Comparison of ENCODE assay signal across 8 cellular contexts in genomic region chr11:60906132-60906972, GRCh38. TPM values are rescaled to one million over a fixed set of nuclear protein-coding genes. Genes with fewer than 3 reads are reported as not detected.
A peak's percentile ranks its signal among the peaks of the same experiment; 100 is the strongest.
DNase-seq lines count a peak whose midpoint lies in the region; ATAC-seq, FAIRE-seq and TF ChIP-seq lines count a peak whose summit lies in the region.

Gene PRPF19 (minus strand): TSS chr11:60906585. CDS start chr11:60906382, 203 bp downstream.

- H3K27me3 ChIP-seq in OCI-LY3 (ENCODE audit: low read depth, low read length) (peaks cover 4% of the 10 kb centered on the region; the same call in 1 of the 2 replicates), endothelial cell of umbilical vein (ENCODE audit: control insufficient read depth in 2 of 2, insufficient read depth in 2 of 2, low read length in 2 of 2) (peaks cover 0 to 6% of the 10 kb centered on the region in 2 experiments), mononuclear cell (ENCODE audit: insufficient read depth, low read length) (no peaks in the 10 kb centered on the region)

- peaks cover 48% of the 10 kb centered on the region for H3K36me3 ChIP-seq in OCI-LY3 (replicated peaks; ENCODE audit: low read depth, low read length)
- peaks cover 14 to 18% of the 10 kb centered on the region in 2 experiments for H3K36me3 ChIP-seq in endothelial cell of umbilical vein (ENCODE audit: control insufficient read depth in 2 of 2, extremely low read depth in 1 of 2, insufficient read depth in 2 of 2, low read length in 2 of 2)

- ATAC-seq in GM21515 (IDR thresholded peaks at IDR 0.05; ENCODE audit: unreplicated experiment): peak; percentile 73

- peak; percentile 100 for FAIRE-seq in endothelial cell of umbilical vein (lab: Jason Lieb, UNC)

- no TSS peak for BruUV-seq in Calu3 (replicated peaks; lab: Mats Ljungman, UMichigan)
- BruUV-seq in endothelial cell of umbilical vein (replicated peaks; lab: Mats Ljungman, UMichigan): no TSS peak

- H3K27ac ChIP-seq in OCI-LY3 (ENCODE audit: low read length) (peak within 1 kb of the TSS; percentile 89), endothelial cell of umbilical vein (ENCODE audit: insufficient read depth, low read depth, low read length) (peak within 1 kb of the TSS; percentile 86)

- H4K20me1 ChIP-seq in OCI-LY3 (ENCODE audit: insufficient read depth, low read length) (peaks cover 34% of the 10 kb centered on the region), endothelial cell of umbilical vein (replicated peaks; ENCODE audit: control insufficient read depth, extremely low read depth, insufficient read depth, low read length) (no peaks in the 10 kb centered on the region)

- H3K4me2 ChIP-seq in OCI-LY3 (ENCODE audit: low read length): peak within 1 kb of the TSS; percentile 82
- H3K4me2 ChIP-seq in endothelial cell of umbilical vein (ENCODE audit: insufficient read depth, low read length): peak within 1 kb of the TSS; percentile 81

- peak within 1 kb of the TSS; percentile 98 for H3K4me3 Mint-ChIP-seq in Calu3 (ENCODE audit: low read depth, unreplicated experiment)

- POLR2A ChIA-PET in endothelial cell of umbilical vein (lab: Charles Lee): interaction anchor here (0.7 kb wide), 1 partner anchor 19 kb away, joined by 3 read pairs; no protein-coding TSS in a partner anchor

- H3K9me3 Mint-ChIP-seq in Calu3 (ENCODE audit: low read depth, unreplicated experiment): no peaks in the 10 kb centered on the region

- H3K4me1 ChIP-seq in OCI-LY3 (ENCODE audit: low read length): peaks cover 53% of the 10 kb centered on the region
- peaks cover 25% of the 10 kb centered on the region for H3K4me1 ChIP-seq in endothelial cell of umbilical vein (ENCODE audit: control insufficient read depth, extremely low read depth, insufficient read depth, low read length)
- H3K4me1 ChIP-seq in mononuclear cell (ENCODE audit: insufficient read depth, low read length): peaks cover 51% of the 10 kb centered on the region

- TF ChIP-seq CTCF in Calu3 (IDR thresholded peaks at IDR 0.05; ENCODE audit: unreplicated experiment) (no peak), OCI-LY3 (IDR thresholded peaks at IDR 0.05; ENCODE audit: low read depth, low read length) (no peak), endothelial cell of umbilical vein (IDR thresholded peaks at IDR 0.05; ENCODE audit: extremely low read depth in 1 of 2, insufficient read depth in 1 of 2, low read depth in 1 of 2, low read length in 2 of 2) (no peak)

- peak within 1 kb of the TSS; percentile 89 for H3K4me3 ChIP-seq in OCI-LY3 (ENCODE audit: low read length)
- peak within 1 kb of the TSS; percentile 77 to 89 (median 84) for H3K4me3 ChIP-seq in endothelial cell of umbilical vein (replicated peaks in 1 of 3; ENCODE audit: insufficient read depth in 1 of 3, low read depth in 1 of 3, low read length in 3 of 3)
- H3K4me3 ChIP-seq in mononuclear cell (ENCODE audit: low read length): peak within 1 kb of the TSS; percentile 77

- peaks cover 10% of the 10 kb centered on the region for H3K9me3 ChIP-seq in OCI-LY3 (ENCODE audit: insufficient read depth, low read length)
- no peaks in the 10 kb centered on the region for H3K9me3 ChIP-seq in endothelial cell of umbilical vein (replicated peaks; ENCODE audit: control insufficient read depth, insufficient read depth, low read length)
- no peaks in the 10 kb centered on the region for H3K9me3 ChIP-seq in mononuclear cell (ENCODE audit: low read depth, low read length)

- DNase-seq in Calu3: peak; percentile 97
- peak; percentile 100 for DNase-seq in HuH-7 (ENCODE audit: low spot score)
- peak; percentile 99 for DNase-seq in activated CD8-positive, alpha-beta memory T cell treated with anti-CD3 and anti-CD28 coated beads, Interleukin-2, amount 50 U/mL, for 48 hours
- peak; percentile 99 for DNase-seq in endothelial cell of umbilical vein (ENCODE audit: low read depth, low spot score)
- DNase-seq in stimulated activated CD8-positive, alpha-beta memory T cell treated with anti-CD3 and anti-CD28 coated beads, Interleukin-4, amount 100 ng/mL, for 1 hour (ENCODE audit: low read depth in 2 of 2, low spot score in 1 of 2): peak; percentile 92 to 95

- peaks cover 24% of the 10 kb centered on the region for H3K36me3 Mint-ChIP-seq in Calu3 (ENCODE audit: insufficient read depth, unreplicated experiment)

- peak within 1 kb of the TSS; percentile 41 for H3K27ac Mint-ChIP-seq in Calu3 (ENCODE audit: unreplicated experiment)

- peak; percentile 94 for TF ChIP-seq POLR2A in endothelial cell of umbilical vein (IDR thresholded peaks at IDR 0.05; ENCODE audit: low read depth, low read length)

- H3K79me2 ChIP-seq in OCI-LY3 (ENCODE audit: low read length) (peaks cover 44% of the 10 kb centered on the region), endothelial cell of umbilical vein (ENCODE audit: control insufficient read depth, insufficient read depth, low read length) (peaks cover 41% of the 10 kb centered on the region)

- H3K4me1 Mint-ChIP-seq in Calu3 (ENCODE audit: low read depth, unreplicated experiment): peaks cover 21% of the 10 kb centered on the region

- no peaks in the 10 kb centered on the region for H3K9me1 ChIP-seq in endothelial cell of umbilical vein (replicated peaks; ENCODE audit: control insufficient read depth, extremely low read depth, insufficient read depth, low read length)

- intact Hi-C loops in Calu3 (cut with micrococcal nuclease; ENCODE audit: unreplicated experiment): no loop called here
- intact Hi-C loops in endothelial cell of umbilical vein (cut with micrococcal nuclease): loop anchor here (1.0 kb wide), 2 partner anchors 8 to 31 kb away; partner anchors contain the start of gene TMEM109

- dilution Hi-C loops in endothelial cell of umbilical vein (cut with MboI; ENCODE audit: extremely low pct_ligation_motif_present, low sequenced_read_pairs): no loop called here

- CTCF ChIA-PET in Calu3 (lab: Charles Lee) (interaction anchor here (0.6 to 1.5 kb wide), 4 partner anchors 7 to 1038 kb away, joined by 3 to 10 read pairs (median 4); partner anchors contain the start of gene TMEM109), endothelial cell of umbilical vein (lab: Charles Lee) (interaction anchor here (0.8 to 13.1 kb wide), 3 partner anchors 77 to 268 kb away, joined by 3 to 300 read pairs (median 4); no protein-coding TSS in a partner anchor)

- H3K27me3 Mint-ChIP-seq in Calu3 (ENCODE audit: unreplicated experiment): peaks cover 38% of the 10 kb centered on the region

- H2AFZ ChIP-seq in OCI-LY3 (ENCODE audit: low read depth, low read length) (peak within 1 kb of the TSS; percentile 66), endothelial cell of umbilical vein (ENCODE audit: low read depth, low read length) (peak within 1 kb of the TSS; percentile 45)

- H3K9ac ChIP-seq in OCI-LY3 (ENCODE audit: low read length): peak within 1 kb of the TSS; percentile 87
- H3K9ac ChIP-seq in endothelial cell of umbilical vein (replicated peaks; ENCODE audit: extremely low read depth, insufficient read depth, low read length): peak within 1 kb of the TSS; percentile 93

TF ChIP-seq in endothelial cell of umbilical vein, 7 proteins besides CTCF, POLR2A, EP300 and RAD21:
- TF ChIP-seq JUN (IDR thresholded peaks at IDR 0.05; ENCODE audit: borderline replicate concordance, insufficient read depth, insufficient read length, low read depth) (no peak), GATA2 (IDR thresholded peaks at IDR 0.05; ENCODE audit: insufficient read depth, insufficient read length, low read depth, low read length) (no peak), MYC (IDR thresholded peaks at IDR 0.05; ENCODE audit: low read depth, low read length) (peak; percentile 79), EZH2 (IDR thresholded peaks at IDR 0.05; ENCODE audit: borderline replicate concordance, low read depth, low read length, severe bottlenecking) (no peak), POLR2AphosphoS5 (IDR thresholded peaks at IDR 0.05; ENCODE audit: insufficient read depth, low read depth, low read length) (peak; percentile 95), FOS (IDR thresholded peaks at IDR 0.05; ENCODE audit: borderline replicate concordance, insufficient read depth, low read length) (no peak)
- TF ChIP-seq, protein P1, sequence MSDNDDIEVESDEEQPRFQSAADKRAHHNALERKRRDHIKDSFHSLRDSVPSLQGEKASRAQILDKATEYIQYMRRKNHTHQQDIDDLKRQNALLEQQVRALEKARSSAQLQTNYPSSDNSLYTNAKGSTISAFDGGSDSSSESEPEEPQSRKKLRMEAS (IDR thresholded peaks at IDR 0.05; ENCODE audit: insufficient read depth, insufficient read length): peak; percentile 73

RNA-seq across cellular contexts. Expression of gene PRPF19, which starts in this region (rescaled TPM):
- 128 and 129 TPM in 2 replicates for total RNA-seq in Calu3 (2022)
- total RNA-seq in endothelial cell of umbilical vein: 114 and 126 TPM in 2 replicates
- polyA plus RNA-seq in endothelial cell of umbilical vein: 97.1 and 121 TPM in 2 replicates
- 59.2 and 60.9 TPM in 2 replicates for polyA plus RNA-seq in endothelial cell of umbilical vein (2011; cell fraction: cytosol; rRNA removed)
- 56.2 and 57.8 TPM in 2 replicates for polyA plus RNA-seq in endothelial cell of umbilical vein (2011; cell fraction: nucleus; rRNA removed)
- 94.9 and 116 TPM in 2 replicates for polyA plus RNA-seq in endothelial cell of umbilical vein (2012)
- polyA minus RNA-seq in endothelial cell of umbilical vein: 67.3 and 68.0 TPM in 2 replicates
- polyA minus RNA-seq in endothelial cell of umbilical vein (2011; cell fraction: cytosol; rRNA and poly(A)+ RNA removed): 64.3 TPM
- 43.5 and 61.7 TPM in 2 replicates for polyA minus RNA-seq in endothelial cell of umbilical vein (2011; cell fraction: nucleus; rRNA and poly(A)+ RNA removed)
- total RNA-seq in mononuclear cell: 32.0 TPM

Comparison
In these comparisons a context has a peak if more than half of its experiments do, and no peak if none do; other contexts are left out.
1. Peak in every context shown above with its lines: DNase-seq, ATAC-seq, H3K4me3 ChIP-seq and H3K27ac ChIP-seq.